In the genomic region with DNA sequence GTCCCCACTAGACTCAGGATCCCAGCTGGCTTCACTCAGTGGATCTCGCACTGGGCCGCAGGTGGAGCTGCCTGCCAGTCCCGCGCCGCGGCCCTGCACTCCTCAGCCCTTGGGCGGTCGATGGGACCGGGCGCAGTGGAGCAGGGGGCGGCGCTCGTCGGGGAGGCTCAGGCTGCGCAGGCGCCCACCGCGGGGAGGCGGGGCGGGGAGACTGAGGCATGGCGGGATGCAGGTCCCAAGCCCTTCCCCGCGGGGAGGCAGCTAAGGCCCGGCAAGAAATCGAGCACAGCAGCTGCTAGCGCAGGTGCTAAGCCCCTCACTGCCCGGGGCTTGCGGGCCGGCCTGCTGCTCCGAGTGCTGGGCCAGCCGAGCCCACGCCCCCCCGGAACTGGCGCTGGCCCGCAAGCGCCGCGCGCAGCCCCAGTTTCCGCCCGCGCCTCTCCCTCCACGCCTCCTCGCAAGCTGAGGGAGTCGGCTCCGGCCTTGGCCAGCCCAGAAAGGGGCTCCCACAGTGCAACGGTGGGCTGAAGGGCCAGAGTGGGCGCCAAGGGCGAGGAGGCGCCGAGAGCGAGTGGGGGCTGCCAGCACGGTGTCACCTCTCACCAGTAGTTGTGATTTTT, we compare ENCODE assay signal across 21 cellular contexts.
"Had no signal": no experiment of that assay in that cellular context is flagged by ENCODE, and none has a peak within 500 bp of the region (broad histone marks: within the 10 kb centered on the region; RNA-seq: fewer than 3 reads in every experiment).

No MANE protein-coding gene starts in this region.

- H3K36me3 ChIP-seq: breast epithelium, heart left ventricle, lower lobe of right lung, upper lobe of left lung had no signal

- H3K27me3 ChIP-seq: upper lobe of left lung had no signal

- H3K4me3 ChIP-seq: breast epithelium, heart left ventricle, lower lobe of right lung, upper lobe of left lung had no signal

- H3K4me1 ChIP-seq: breast epithelium, heart left ventricle, lower lobe of right lung, upper lobe of left lung had no signal

- H3K9me3 ChIP-seq: breast epithelium, heart left ventricle, lower lobe of right lung, upper lobe of left lung had no signal

- ATAC-seq: activated T-cell treated with anti-CD3 and anti-CD28 coated beads, Interleukin-2, amount 50 U/mL, for 4 hours; heart left ventricle; lower lobe of right lung had no signal

- DNase-seq: activated B cell treated with CpG ODN at 0.5 μM for 24 hours; activated CD4-positive, alpha-beta T cell treated with anti-CD3 and anti-CD28 coated beads for 4 hours; activated CD4-positive, alpha-beta T cell treated with anti-CD3 and anti-CD28 coated beads, Interleukin-2, amount 50 U/mL, for 48 hours; activated CD8-positive, alpha-beta memory T cell treated with anti-CD3 and anti-CD28 coated beads, Interleukin-2, amount 50 U/mL, for 48 hours; activated naive CD4-positive, alpha-beta T cell treated with anti-CD3 and anti-CD28 coated beads for 36 hours; activated naive CD8-positive, alpha-beta T cell treated with anti-CD3 and anti-CD28 coated beads, Interleukin-2, amount 10 ng/mL, durations not matched to agents 7 days and 5 days; activated T-cell treated with anti-CD3 and anti-CD28 coated beads, Interleukin-2, amount 50 U/mL, for 4 hours; amniotic stem cell; cortex of kidney; heart left ventricle; lower lobe of right lung; mesendoderm; naive B cell; occipital lobe; retina; stimulated activated CD4-positive, alpha-beta T cell treated with anti-CD3 and anti-CD28 coated beads, Interleukin-4, amount 100 ng/mL, for 1 hour; stimulated activated naive CD4-positive, alpha-beta T cell treated with Interleukin-2 at 50 U/mL for 16 hours; T-helper 9 cell had no signal

- H3K27ac ChIP-seq: breast epithelium, epithelial cell of prostate, heart left ventricle, lower lobe of right lung, upper lobe of left lung had no signal
